10 cellular contexts compared by ENCODE assay signal in genomic region chr11:128732471-128733277, GRCh38. TPM values are rescaled to one million over a fixed set of nuclear protein-coding genes. Genes with fewer than 3 reads are reported as not detected.
A peak's percentile ranks its signal among the peaks of the same experiment; 100 is the strongest.
DNase-seq lines count a peak whose midpoint lies in the region; ATAC-seq and TF ChIP-seq lines count a peak whose summit lies in the region.
"Had no signal": no experiment of that assay in that cellular context is flagged by ENCODE, and none has a peak within 500 bp of the region (broad histone marks: within the 10 kb centered on the region; RNA-seq: fewer than 3 reads in every experiment).

No MANE protein-coding gene starts in this region.

- intact Hi-C loops in naive thymus-derived CD4-positive, alpha-beta T cell (cut with micrococcal nuclease): loop anchor here in 1 of 2 donors (2.0 kb wide), 1 partner anchor 16 kb away; no protein-coding TSS in a partner anchor
- intact Hi-C loops in right cardiac atrium (cut with DNase I): no loop called here
- intact Hi-C loops in posterior vena cava (cut with DNase I): no loop called here

- no peaks in the 10 kb centered on the region for H3K4me1 ChIP-seq in HEK293 (ENCODE audit: control insufficient read depth, insufficient read depth, low read length)
- H3K4me1 ChIP-seq in naive thymus-derived CD4-positive, alpha-beta T cell (ENCODE audit: control insufficient read depth in 2 of 2, insufficient read depth in 2 of 2, low read length in 2 of 2): peaks cover 96 to 100% of the 10 kb centered on the region in 2 donors
- peaks cover 29% of the 10 kb centered on the region for H3K4me1 ChIP-seq in right cardiac atrium (ENCODE audit: control insufficient read depth, insufficient read depth, low read length)

- H3K27ac Mint-ChIP-seq in IgD-negative memory B cell: peak overlapping the region; percentile 90 to 97 (median 96)
- H3K27ac Mint-ChIP-seq in naive thymus-derived CD4-positive, alpha-beta T cell: peak overlapping the region; percentile 39 to 98 (median 88)

- H3K4me1 Mint-ChIP-seq in IgD-negative memory B cell: peaks cover 75 to 90% (median 84%) of the 10 kb centered on the region in 3 donors
- H3K4me1 Mint-ChIP-seq in naive thymus-derived CD4-positive, alpha-beta T cell: peaks cover 82 to 100% (median 98%) of the 10 kb centered on the region in 7 donors

- H3K9me3 ChIP-seq in HEK293 (ENCODE audit: control insufficient read depth, insufficient read depth, low read depth, low read length): no peaks in the 10 kb centered on the region
- no peaks in the 10 kb centered on the region for H3K9me3 ChIP-seq in naive thymus-derived CD4-positive, alpha-beta T cell (ENCODE audit: control insufficient read depth in 2 of 3, low read length in 3 of 3)
- H3K9me3 ChIP-seq in right cardiac atrium (ENCODE audit: control insufficient read depth, low read length): no peaks in the 10 kb centered on the region

- POLR2A ChIA-PET in HEK293 (lab: Yijun Ruan, JAX) (no interaction called here), RWPE1 (lab: Yijun Ruan, JAX; ENCODE audit: low non-redundant PET) (no interaction called here)
- POLR2A ChIA-PET in naive thymus-derived CD4-positive, alpha-beta T cell (lab: Charles Lee): interaction anchor here (0.5 to 6.4 kb wide), 8 partner anchors 14 to 216 kb away, joined by 3 to 36 read pairs (median 8); partner anchors contain the start of gene FLI1

- TF ChIP-seq CTCF in HEK293 (tag by site-specific recombination; IDR thresholded peaks at IDR 0.05) (no peak), RWPE1 (conservative IDR thresholded peaks at IDR 0.05; ENCODE audit: low read depth) (no peak)

- no peak overlapping the region for H3K4me3 ChIP-seq in HEK293 (ENCODE audit: low read depth, low read length)
- H3K4me3 ChIP-seq in naive thymus-derived CD4-positive, alpha-beta T cell (ENCODE audit: low read length): peak overlapping the region; percentile 8
- no peak overlapping the region for H3K4me3 ChIP-seq in right cardiac atrium (ENCODE audit: low read length)
- H3K4me3 ChIP-seq: SK-N-MC had no signal

- DNase-seq in naive thymus-derived CD4-positive, alpha-beta T cell: no peak
- DNase-seq in right cardiac atrium (no peak), RWPE1 (ENCODE audit: low spot score) (no peak), posterior vena cava (ENCODE audit: low spot score) (no peak)
- DNase-seq: activated gamma-delta T cell; stimulated activated CD4-positive, alpha-beta T cell treated with anti-CD3 and anti-CD28 coated beads, Interleukin-4, amount 100 ng/mL, for 24 hours had no signal

- H3K9me3 Mint-ChIP-seq in IgD-negative memory B cell: no peaks in the 10 kb centered on the region
- no peaks in the 10 kb centered on the region for H3K9me3 Mint-ChIP-seq in naive thymus-derived CD4-positive, alpha-beta T cell

- peak overlapping the region; percentile 30 to 95 (median 70) for H3K4me3 Mint-ChIP-seq in IgD-negative memory B cell
- peak overlapping the region; percentile 30 to 92 (median 82) for H3K4me3 Mint-ChIP-seq in naive thymus-derived CD4-positive, alpha-beta T cell

- CTCF ChIA-PET in HEK293 (lab: Yijun Ruan, JAX) (interaction anchor here (0.6 kb wide), 1 partner anchor 458 kb away, joined by 3 read pairs; no protein-coding TSS in a partner anchor), RWPE1 (lab: Yijun Ruan, JAX) (interaction anchor here (0.6 to 0.9 kb wide), 3 partner anchors 19 to 678 kb away, joined by 3 read pairs; no protein-coding TSS in a partner anchor)
- CTCF ChIA-PET in naive thymus-derived CD4-positive, alpha-beta T cell (lab: Charles Lee): interaction anchor here (0.6 to 1.6 kb wide), 4 partner anchors 11 to 100 kb away, joined by 3 to 10 read pairs (median 6); no protein-coding TSS in a partner anchor

- ATAC-seq in GM18873 (IDR thresholded peaks at IDR 0.05; ENCODE audit: low FRiP score, unreplicated experiment): peak; percentile 37
- ATAC-seq in naive thymus-derived CD4-positive, alpha-beta T cell: no peak
- ATAC-seq in right cardiac atrium: no peak

- WGBS in right cardiac atrium: 81% methylated on average over 8 of the region's 8 CpGs

- H3K36me3 ChIP-seq in HEK293 (ENCODE audit: control insufficient read depth in 2 of 2, insufficient read depth in 1 of 2, low read length in 2 of 2): no peaks in the 10 kb centered on the region
- H3K36me3 ChIP-seq in naive thymus-derived CD4-positive, alpha-beta T cell (ENCODE audit: control insufficient read depth in 2 of 3, insufficient read depth in 3 of 3, low read length in 3 of 3): no peaks in the 10 kb centered on the region

- H3K27me3 Mint-ChIP-seq in IgD-negative memory B cell: no peaks in the 10 kb centered on the region
- no peaks in the 10 kb centered on the region for H3K27me3 Mint-ChIP-seq in naive thymus-derived CD4-positive, alpha-beta T cell

- H3K36me3 Mint-ChIP-seq in IgD-negative memory B cell: peaks cover 6% of the 10 kb centered on the region
- peaks cover 0 to 34% (median 0%) of the 10 kb centered on the region in 5 donors for H3K36me3 Mint-ChIP-seq in naive thymus-derived CD4-positive, alpha-beta T cell

- no peaks in the 10 kb centered on the region for H3K27me3 ChIP-seq in naive thymus-derived CD4-positive, alpha-beta T cell (ENCODE audit: control insufficient read depth in 2 of 2, insufficient read depth in 2 of 2, low read length in 2 of 2)
- H3K27me3 ChIP-seq in right cardiac atrium (ENCODE audit: control insufficient read depth, insufficient read depth): no peaks in the 10 kb centered on the region

- H3K27ac ChIP-seq in HEK293 (ENCODE audit: extremely low read depth, low read depth, low read length): no peak overlapping the region
- peak overlapping the region; percentile 41 for H3K27ac ChIP-seq in naive thymus-derived CD4-positive, alpha-beta T cell (ENCODE audit: low read depth, low read length)
- H3K27ac ChIP-seq in right cardiac atrium (ENCODE audit: low read length): no peak overlapping the region
- H3K27ac ChIP-seq in RWPE1: no peak overlapping the region
- H3K27ac ChIP-seq: SK-N-MC had no signal

TF ChIP-seq in HEK293, 187 proteins besides CTCF, POLR2A, EP300 and RAD21:
- TF ChIP-seq ZNF423 (tag by site-specific recombination; IDR thresholded peaks at IDR 0.05): no peak
- TF ChIP-seq ZNF239 (tag by site-specific recombination; IDR thresholded peaks at IDR 0.05): peak; percentile 79

RNA-seq across cellular contexts. Expression of gene FLI1, which starts 38.8 kb away (rescaled TPM):
- 113 TPM for polyA plus RNA-seq in IgD-negative memory B cell
- 100 to 1,000 TPM in 1 of 5 experiments, 10 to 100 TPM in 4; 80.8 to 108 (median 89.3) TPM for total RNA-seq in naive thymus-derived CD4-positive, alpha-beta T cell
- polyA plus RNA-seq in naive thymus-derived CD4-positive, alpha-beta T cell: 10 to 100 TPM; 52.1 to 53.8 TPM
- total RNA-seq in right cardiac atrium: 10 to 100 TPM; 14.9 to 22.3 (median 17.2) TPM
- polyA plus RNA-seq in right cardiac atrium: 12.4 TPM
- 10 to 100 TPM; 25.3 to 29.7 TPM for total RNA-seq in posterior vena cava
